In genomic region chr16:74496054-74496453, GRCh38 we compare ENCODE assay signal across 31 cellular contexts.
"Had no signal": no experiment of that assay in that cellular context is flagged by ENCODE, and none has a peak within 500 bp of the region (broad histone marks: within the 10 kb centered on the region; RNA-seq: fewer than 3 reads in every experiment).

No MANE protein-coding gene starts in this region.

- ATAC-seq: left colon; left lung; lower lobe of right lung; naive thymus-derived CD8-positive, alpha-beta T cell; right cardiac atrium; stimulated activated effector memory CD8-positive, alpha-beta T cell treated with anti-CD3 and anti-CD28 coated beads, Interleukin-12 subunit alpha, Interleukin-12 subunit beta, amount 100 ng/mL, for 72 hours; upper lobe of right lung had no signal

- FAIRE-seq: islet of Langerhans, kidney, small intestine, urothelium cell line had no signal

- H3K9me3 ChIP-seq: left lung, lower lobe of right lung, neutrophil, ovary, sigmoid colon, spleen, suprapubic skin, thoracic aorta, tibial artery, upper lobe of right lung had no signal

- H3K4me3 Mint-ChIP-seq: immature natural killer cell; naive thymus-derived CD8-positive, alpha-beta T cell; nephron; neural crest cell; stimulated activated effector memory CD8-positive, alpha-beta T cell treated with anti-CD3 and anti-CD28 coated beads, Interleukin-12 subunit alpha, Interleukin-12 subunit beta, amount 100 ng/mL, for 72 hours; stimulated activated naive CD8-positive, alpha-beta T cell treated with anti-CD3 and anti-CD28 coated beads, Interleukin-15, Interleukin-2, amounts not matched to agents 100 ng/mL and 50 ng/mL, for 24 hours had no signal

- H3K27me3 Mint-ChIP-seq: naive thymus-derived CD8-positive, alpha-beta T cell; progenitor cell of endocrine pancreas; stimulated activated naive CD8-positive, alpha-beta T cell treated with anti-CD3 and anti-CD28 coated beads, Interleukin-15, Interleukin-2, amounts not matched to agents 100 ng/mL and 50 ng/mL, for 24 hours had no signal

- H3K4me1 Mint-ChIP-seq: stimulated activated effector memory CD8-positive, alpha-beta T cell treated with anti-CD3 and anti-CD28 coated beads, Interleukin-12 subunit alpha, Interleukin-12 subunit beta, amount 100 ng/mL, for 72 hours had no signal

- DNase-seq: hypothalamus; immature natural killer cell; kidney; left colon; left lung; lower lobe of right lung; mammary epithelial cell; mesenchymal stem cell; naive thymus-derived CD8-positive, alpha-beta T cell; occipital lobe; ovary; retina; right cardiac atrium; sigmoid colon; small intestine; spleen; stimulated activated CD4-positive, alpha-beta T cell treated with anti-CD3 and anti-CD28 coated beads, Interleukin-4, amount 100 ng/mL, for 24 hours; stimulated activated naive CD4-positive, alpha-beta T cell; tibial artery; trophoblast cell; upper lobe of right lung had no signal

- H3K27me3 ChIP-seq: left lung, neutrophil, ovary, sigmoid colon, spleen, suprapubic skin, tibial artery, upper lobe of right lung had no signal

- H3K27ac ChIP-seq: left lung, lower lobe of right lung, neutrophil, ovary, sigmoid colon, spleen, suprapubic skin, thoracic aorta, tibial artery, upper lobe of right lung had no signal

- H3K36me3 ChIP-seq: ovary had no signal

- H3K4me3 ChIP-seq: left lung, lower lobe of right lung, ovary, sigmoid colon, spleen, suprapubic skin, thoracic aorta, tibial artery, upper lobe of right lung had no signal

- H3K9me3 Mint-ChIP-seq: naive thymus-derived CD8-positive, alpha-beta T cell; nephron; neural crest cell; stimulated activated effector memory CD8-positive, alpha-beta T cell treated with anti-CD3 and anti-CD28 coated beads, Interleukin-12 subunit alpha, Interleukin-12 subunit beta, amount 100 ng/mL, for 72 hours; stimulated activated naive CD8-positive, alpha-beta T cell treated with anti-CD3 and anti-CD28 coated beads, Interleukin-15, Interleukin-2, amounts not matched to agents 100 ng/mL and 50 ng/mL, for 24 hours had no signal

- H3K27ac Mint-ChIP-seq: progenitor cell of endocrine pancreas; stimulated activated effector memory CD8-positive, alpha-beta T cell treated with anti-CD3 and anti-CD28 coated beads, Interleukin-12 subunit alpha, Interleukin-12 subunit beta, amount 100 ng/mL, for 72 hours; stimulated activated naive CD8-positive, alpha-beta T cell treated with anti-CD3 and anti-CD28 coated beads, Interleukin-15, Interleukin-2, amounts not matched to agents 100 ng/mL and 50 ng/mL, for 24 hours had no signal

- H3K4me1 ChIP-seq: left lung, lower lobe of right lung, sigmoid colon, spleen, suprapubic skin, upper lobe of right lung had no signal
